Comparison of ENCODE assay signal across 8 cellular contexts in the genomic region with DNA sequence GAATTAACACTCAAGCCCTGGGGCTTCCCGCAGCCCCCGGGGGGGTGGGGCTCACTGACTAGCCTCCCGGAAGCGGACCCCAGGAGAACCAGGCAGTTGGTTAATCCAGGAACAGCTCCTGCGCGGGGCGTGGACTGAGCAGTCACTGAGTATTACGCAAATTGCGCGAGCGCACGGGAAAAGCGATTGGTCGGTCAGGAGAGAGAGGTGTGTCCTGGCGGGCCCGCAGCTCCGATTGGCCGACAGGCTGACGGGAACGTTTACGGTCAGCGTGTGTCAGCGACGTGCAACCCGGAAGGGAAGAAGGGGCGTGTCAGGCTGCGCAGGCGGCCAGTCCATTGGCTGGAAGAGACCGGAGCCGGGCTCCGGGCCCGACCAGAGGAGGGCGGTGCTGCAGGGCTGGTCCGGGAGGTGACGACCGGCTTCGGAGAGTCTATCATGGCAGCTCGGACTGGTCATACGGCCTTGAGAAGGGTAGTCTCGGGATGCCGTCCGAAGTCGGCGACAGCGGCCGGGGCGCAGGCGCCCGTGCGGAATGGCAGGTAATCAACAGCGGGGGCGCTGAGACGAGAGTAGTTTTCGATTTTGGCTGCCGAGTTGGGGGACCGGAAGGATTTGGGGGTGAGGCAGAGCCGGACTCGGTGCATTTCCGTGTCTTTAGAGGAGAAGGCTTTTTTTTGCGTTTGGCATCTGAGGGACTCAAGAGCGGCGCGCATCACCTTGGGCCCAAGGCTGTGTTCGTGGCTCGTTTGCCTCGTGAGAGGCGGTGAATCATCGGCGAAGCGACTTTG. TPM values are rescaled to one million over a fixed set of nuclear protein-coding genes. Genes with fewer than 3 reads are reported as not detected.
DNase-seq lines count a peak whose midpoint lies in the region; ATAC-seq and TF ChIP-seq lines count a peak whose summit lies in the region.

Gene COQ10B, plus strand, starts transcription at position 430 of the 791 bp plus-strand sequence. Its CDS starts 9 bp downstream, at position 439.

- TF ChIP-seq CTCF in BE2C (IDR thresholded peaks at IDR 0.05; ENCODE audit: low read depth, low read length) (peak; percentile 31; the same call in 1 of the 2 replicates), choroid plexus epithelial cell (conservative IDR thresholded peaks at IDR 0.05; ENCODE audit: low read depth, low read length) (peak; percentile 54), kidney epithelial cell (IDR thresholded peaks at IDR 0.05; ENCODE audit: insufficient read depth, low read length, poor library complexity, severe bottlenecking) (peak; percentile 15)

- H3K4me3 ChIP-seq in BE2C (ENCODE audit: low read depth, low read length) (peak within 1 kb of the TSS; percentile 100), choroid plexus epithelial cell (ENCODE audit: low read depth, low read length) (peak within 1 kb of the TSS; percentile 80), kidney epithelial cell (ENCODE audit: low read depth, low read length) (peak within 1 kb of the TSS; percentile 99)

- H3K27me3 ChIP-seq in BE2C, result no peaks in the 10 kb centered on the region
- no peaks in the 10 kb centered on the region for H3K27me3 ChIP-seq in kidney epithelial cell (ENCODE audit: control insufficient read depth, insufficient read depth, low read length)

- no peaks in the 10 kb centered on the region for H3K9me3 Mint-ChIP-seq in activated CD4-positive, alpha-beta T cell treated with anti-CD3 and anti-CD28 coated beads for 36 hours (ENCODE audit: low read depth)

- H3K4me3 Mint-ChIP-seq in activated CD4-positive, alpha-beta T cell treated with anti-CD3 and anti-CD28 coated beads for 36 hours, result peak within 1 kb of the TSS; percentile 90

- DNase-seq in BE2C (peak; percentile 99), GM19238 (ENCODE audit: insufficient read length, low spot score) (peak; percentile 94), NCI-H524 (lab: John Stamatoyannopoulos, UW) (peak; percentile 98 to 99), choroid plexus epithelial cell (ENCODE audit: low read depth) (peak; percentile 100), kidney epithelial cell (ENCODE audit: low read depth) (peak; percentile 99)
- peak; percentile 99 for DNase-seq in activated CD4-positive, alpha-beta T cell treated with anti-CD3 and anti-CD28 coated beads for 36 hours
- peak; percentile 97 to 99 for DNase-seq in stimulated activated CD4-positive, alpha-beta T cell treated with anti-CD3 and anti-CD28 coated beads, Interleukin-15, amount 100 ng/mL, for 48 hours (ENCODE audit: low read depth in 2 of 2)

- H3K36me3 Mint-ChIP-seq in activated CD4-positive, alpha-beta T cell treated with anti-CD3 and anti-CD28 coated beads for 36 hours (ENCODE audit: low read depth), result peaks cover 1% of the 10 kb centered on the region

- H3K27ac Mint-ChIP-seq in activated CD4-positive, alpha-beta T cell treated with anti-CD3 and anti-CD28 coated beads for 36 hours, result peak within 1 kb of the TSS; percentile 96

- POLR2A ChIA-PET in activated CD4-positive, alpha-beta T cell treated with anti-CD3 and anti-CD28 coated beads for 36 hours (lab: Charles Lee), result interaction anchor here (0.5 to 2.0 kb wide), 14 partner anchors 8 to 326 kb away, joined by 3 to 29 read pairs (median 4); partner anchors contain the start of genes HSPD1, HSPE1, MOB4 and SF3B1

- no peaks in the 10 kb centered on the region for H3K27me3 Mint-ChIP-seq in activated CD4-positive, alpha-beta T cell treated with anti-CD3 and anti-CD28 coated beads for 36 hours

- H3K4me1 Mint-ChIP-seq in activated CD4-positive, alpha-beta T cell treated with anti-CD3 and anti-CD28 coated beads for 36 hours, result peaks cover 41% of the 10 kb centered on the region

- no peaks in the 10 kb centered on the region; the same call in 1 of the 2 replicates for H3K4me1 ChIP-seq in BE2C

- intact Hi-C loops in activated CD4-positive, alpha-beta T cell treated with anti-CD3 and anti-CD28 coated beads for 36 hours (cut with DNase I, micrococcal nuclease), result loop anchor here (1.0 to 5.0 kb wide), 7 partner anchors 18 to 814 kb away; partner anchors contain the start of genes HSPE1 (in 2 of the 2), MARS2 (in 2 of the 2), SF3B1 (in 2 of the 2) and CCDC150 (in 1 of the 2)

- CTCF ChIA-PET in activated CD4-positive, alpha-beta T cell treated with anti-CD3 and anti-CD28 coated beads for 36 hours (lab: Charles Lee), result interaction anchor here (0.7 to 1.1 kb wide), 4 partner anchors 17 to 319 kb away, joined by 3 to 6 read pairs (median 4); no protein-coding TSS in a partner anchor

- H3K9me3 ChIP-seq in BE2C, result no peaks in the 10 kb centered on the region

- H3K36me3 ChIP-seq in BE2C (no peaks in the 10 kb centered on the region), kidney epithelial cell (ENCODE audit: control insufficient read depth, insufficient read depth, low read length) (no peaks in the 10 kb centered on the region)

- peak; percentile 91 for ATAC-seq in HG03442 (IDR thresholded peaks at IDR 0.05; ENCODE audit: unreplicated experiment)
- ATAC-seq in activated CD4-positive, alpha-beta T cell treated with anti-CD3 and anti-CD28 coated beads for 36 hours, result peak; percentile 93

RNA-seq across cellular contexts. Expression of gene COQ10B, which starts in this region (rescaled TPM):
- polyA plus RNA-seq in BE2C (2012; ENCODE audit: insufficient read depth, insufficient read length, low read depth), result 21.5 TPM
- total RNA-seq in activated CD4-positive, alpha-beta T cell treated with anti-CD3 and anti-CD28 coated beads for 36 hours, result 10 to 100 TPM in 1 of 2 experiments, 1 to 10 TPM in 1; 9.7 to 13.3 TPM
- 24.2 and 26.4 TPM in 2 replicates for total RNA-seq in kidney epithelial cell

Comparison
In these comparisons a context has a peak if more than half of its experiments do, and no peak if none do; other contexts are left out.
1. Peak in every context shown above with its lines: DNase-seq, ATAC-seq and H3K4me3 ChIP-seq.